In genomic region chr3:15241341-15241740, GRCh38 we compare ENCODE assay signal across 8 cellular contexts. TPM values are rescaled to one million over a fixed set of nuclear protein-coding genes. Genes with fewer than 3 reads are reported as not detected.
DNase-seq lines count a peak whose midpoint lies in the region; ATAC-seq and TF ChIP-seq lines count a peak whose summit lies in the region.

No MANE protein-coding gene starts in this region.

- H3K79me2 ChIP-seq in PC-3 (ENCODE audit: low read length) (no peaks in the 10 kb centered on the region), mesendoderm (ENCODE audit: control insufficient read depth, insufficient read depth, low read length) (no peaks in the 10 kb centered on the region)

- CTCF ChIA-PET in PC-3 (lab: Charles Lee): no interaction called here

- no peak for TF ChIP-seq POLR2A in stomach (IDR thresholded peaks at IDR 0.05)

- TF ChIP-seq CTCF in PC-3 (conservative IDR thresholded peaks at IDR 0.05; ENCODE audit: low read depth, low read length) (peak; percentile 63), astrocyte of the cerebellum (IDR thresholded peaks at IDR 0.05; ENCODE audit: low read depth, low read length, missing control alignments) (peak; percentile 39), stomach (IDR thresholded peaks at IDR 0.05) (no peak)

- H3K4me3 ChIP-seq in PC-3 (ENCODE audit: low read length) (no peak overlapping the region), astrocyte of the cerebellum (ENCODE audit: low read depth, low read length) (no peak overlapping the region), mesendoderm (ENCODE audit: low read length) (no peak overlapping the region), stomach (no peak overlapping the region)

- no peak overlapping the region for H3K18ac ChIP-seq in mesendoderm (ENCODE audit: low read length)

- H3K9ac ChIP-seq in PC-3 (ENCODE audit: low read length) (no peak overlapping the region), mesendoderm (ENCODE audit: low read length) (no peak overlapping the region)

- no peak for TF ChIP-seq EP300 in stomach (IDR thresholded peaks at IDR 0.05)

- no peak overlapping the region for H2BK120ac ChIP-seq in mesendoderm (ENCODE audit: low read depth, low read length)

- H3K27me3 ChIP-seq in PC-3 (ENCODE audit: low read length): no peaks in the 10 kb centered on the region
- H3K27me3 ChIP-seq in mesendoderm (ENCODE audit: insufficient read depth, low read length, poor library complexity): no peaks in the 10 kb centered on the region
- H3K27me3 ChIP-seq in stomach: no peaks in the 10 kb centered on the region

- no peaks in the 10 kb centered on the region for H4K20me1 ChIP-seq in PC-3 (ENCODE audit: low read length)

- intact Hi-C loops in PC-3 (cut with micrococcal nuclease): no loop called here
- intact Hi-C loops in stomach (cut with DNase I; ENCODE audit: low total_unique reads): no loop called here

- no peak overlapping the region for H3K27ac ChIP-seq in PC-3 (ENCODE audit: low read length)
- no peak overlapping the region for H3K27ac ChIP-seq in mesendoderm (ENCODE audit: low read depth, low read length)
- no peak overlapping the region for H3K27ac ChIP-seq in stomach

- H3F3A ChIP-seq in PC-3 (ENCODE audit: low read length, unreplicated experiment): no peaks in the 10 kb centered on the region

- no peak overlapping the region for H4K8ac ChIP-seq in mesendoderm (ENCODE audit: low read depth, low read length)

- H3K56ac ChIP-seq in mesendoderm (ENCODE audit: low read length): no peak overlapping the region

- H2AK5ac ChIP-seq in mesendoderm (ENCODE audit: low read length): no peak overlapping the region

- no peak overlapping the region for H4K5ac ChIP-seq in mesendoderm (ENCODE audit: low read length)

- H3K4ac ChIP-seq in mesendoderm (ENCODE audit: low read depth, low read length): no peak overlapping the region

- H3K4me1 ChIP-seq in PC-3 (ENCODE audit: insufficient read depth, low read length): no peaks in the 10 kb centered on the region
- no peaks in the 10 kb centered on the region for H3K4me1 ChIP-seq in mesendoderm (ENCODE audit: control insufficient read depth, low read depth, low read length)
- peaks cover 0 to 23% (median 6%) of the 10 kb centered on the region in 4 donors for H3K4me1 ChIP-seq in stomach

- H2BK5ac ChIP-seq in mesendoderm (ENCODE audit: low read length): no peak overlapping the region

- DNase-seq in SIG-M5 treated with dmso at 0.1 percent for 504 hours (lab: John Stamatoyannopoulos, UW; ENCODE audit: unreplicated experiment) (peak; percentile 28), SIG-M5 (lab: John Stamatoyannopoulos, UW) (no peak), PC-3 (peak; percentile 34), astrocyte of the cerebellum (ENCODE audit: low read depth) (no peak), mesendoderm (peak; percentile 30), H4 (ENCODE audit: low spot score) (no peak), stomach (no peak)

- ATAC-seq in PC-3 (peak; percentile 64; the same call in 1 of the 2 replicates), GM18520 (IDR thresholded peaks at IDR 0.05; ENCODE audit: unreplicated experiment) (no peak)

- H3K36me3 ChIP-seq in PC-3 (ENCODE audit: low read depth, low read length) (peaks cover 61% of the 10 kb centered on the region), mesendoderm (ENCODE audit: control insufficient read depth, insufficient read depth, low read length) (no peaks in the 10 kb centered on the region), stomach (peaks cover 45 to 100% (median 99%) of the 10 kb centered on the region in 4 donors)

- no peak overlapping the region for H2BK15ac ChIP-seq in mesendoderm (replicated peaks; ENCODE audit: low read depth)

- H3K23ac ChIP-seq in mesendoderm (ENCODE audit: low read length): no peak overlapping the region

- no peaks in the 10 kb centered on the region for H3K9me3 ChIP-seq in PC-3 (ENCODE audit: low read length)
- H3K9me3 ChIP-seq in stomach: no peaks in the 10 kb centered on the region

- H2AFZ ChIP-seq in PC-3 (ENCODE audit: low read length): no peak overlapping the region

- in situ Hi-C loops in astrocyte of the cerebellum (cut with HindIII; ENCODE audit: low sequenced_read_pairs): no loop called here

- H3K4me2 ChIP-seq in PC-3 (ENCODE audit: low read length): no peak overlapping the region
- H3K4me2 ChIP-seq in mesendoderm (ENCODE audit: low read length): no peak overlapping the region

- BruUV-seq in PC-3 (replicated peaks; lab: Mats Ljungman, UMichigan): no TSS peak

- H3K9me2 ChIP-seq in PC-3 (replicated peaks; ENCODE audit: low read length): no peaks in the 10 kb centered on the region

- H3K79me1 ChIP-seq in mesendoderm (ENCODE audit: low read length): no peaks in the 10 kb centered on the region

- no CpG with 5 or more reads among the region's 1 CpG for WGBS in mesendoderm (ENCODE audit: extremely low coverage, insufficient coverage, low lambda C conversion rate)
- WGBS in stomach, 5 donors: 89 to 98% (median 93%) methylated on average over 1 of the region's 1 CpG

- POLR2A ChIA-PET in PC-3 (lab: Charles Lee; ENCODE audit: unreplicated experiment): no interaction called here

RNA-seq across cellular contexts. Expression of gene CAPN7, which starts 35.3 kb away (rescaled TPM):
- total RNA-seq in PC-3 (2014; rRNA removed) (30.2 and 32.7 TPM in 2 replicates), stomach (100 to 1,000 TPM in 3 of 5 donors, 10 to 100 TPM in 2; 68.4 to 483 (median 118) TPM)
- 8.2 TPM for polyA plus RNA-seq in mesendoderm (2013, experiment 1 of 2)
- polyA plus RNA-seq in mesendoderm (2013, experiment 2 of 2): 8.5 TPM
- total RNA-seq in H4 (2014; rRNA removed; shearing (Covaris generic)): 14.3 and 18.8 TPM in 2 replicates
- polyA plus RNA-seq in stomach: 10 to 100 TPM in 2 of 3 donors, 1 to 10 TPM in 1; 7.7 to 13.6 (median 12.3) TPM

Comparison
In these comparisons a context has a peak if more than half of its experiments do, and no peak if none do; other contexts are left out.
1. DNase-seq: peak in SIG-M5 treated with dmso at 0.1 percent for 504 hours (single experiment), PC-3 (single experiment) and mesendoderm (single experiment); none in SIG-M5 (single experiment), astrocyte of the cerebellum (single experiment), H4 (single experiment) and stomach (single experiment).
2. CTCF ChIP-seq: peak in PC-3 (single experiment) and astrocyte of the cerebellum (single experiment); none in stomach (0 of 7).